ENCODE assay signal across 7 cellular contexts in genomic region chr9:101311759-101312420, GRCh38.
DNase-seq lines count a peak whose midpoint lies in the region; ATAC-seq, FAIRE-seq and TF ChIP-seq lines count a peak whose summit lies in the region.

No MANE protein-coding gene starts in this region.

- peaks cover 5% of the 10 kb centered on the region for H3K4me1 Mint-ChIP-seq in astrocyte (ENCODE audit: low read depth, unreplicated experiment)
- H3K4me1 Mint-ChIP-seq in immature natural killer cell: no peaks in the 10 kb centered on the region

- H3K79me2 ChIP-seq in astrocyte (ENCODE audit: insufficient read depth, low read length): no peaks in the 10 kb centered on the region

- intact Hi-C loops in testis (cut with DNase I; ENCODE audit: low total_unique reads): no loop called here

- TF ChIP-seq POLR2A in testis (IDR thresholded peaks at IDR 0.05): no peak

- H3K4me3 ChIP-seq in astrocyte (ENCODE audit: insufficient read depth, low read depth, low read length): no peak overlapping the region
- H3K4me3 ChIP-seq in testis: no peak overlapping the region

- no peaks in the 10 kb centered on the region for H4K20me1 ChIP-seq in astrocyte (ENCODE audit: insufficient read depth, low read length)

- H3K36me3 Mint-ChIP-seq in astrocyte (ENCODE audit: low read depth, unreplicated experiment) (no peaks in the 10 kb centered on the region), immature natural killer cell (no peaks in the 10 kb centered on the region)

- H3K4me3 Mint-ChIP-seq in astrocyte (ENCODE audit: unreplicated experiment) (no peak overlapping the region), immature natural killer cell (no peak overlapping the region)

- TF ChIP-seq CTCF in astrocyte (IDR thresholded peaks at IDR 0.05; ENCODE audit: insufficient read depth, low read depth, low read length) (peak; percentile 64), testis (IDR thresholded peaks at IDR 0.05) (peak; percentile 44 to 72 (median 63))

- H3K27me3 ChIP-seq in astrocyte (ENCODE audit: insufficient read depth, low read length): no peaks in the 10 kb centered on the region
- no peaks in the 10 kb centered on the region for H3K27me3 ChIP-seq in testis

- H3K27me3 Mint-ChIP-seq in astrocyte (ENCODE audit: low read depth, unreplicated experiment) (no peaks in the 10 kb centered on the region), immature natural killer cell (ENCODE audit: low read depth in 3 of 3) (peaks cover 0 to 11% (median 5%) of the 10 kb centered on the region in 3 donors)

- DNase-seq in GM03348 (ENCODE audit: low spot score) (peak; percentile 69), HK-2 (ENCODE audit: unreplicated experiment) (peak; percentile 2), NCI-H524 treated with DMSO at 0.1 percent for 48 hours (lab: John Stamatoyannopoulos, UW) (peak; percentile 60), astrocyte (ENCODE audit: low read depth) (peak; percentile 53), immature natural killer cell (peak; percentile 26 to 35 (median 31)), testis (no peak)

- H3K9me3 Mint-ChIP-seq in astrocyte (ENCODE audit: unreplicated experiment) (no peaks in the 10 kb centered on the region), immature natural killer cell (no peaks in the 10 kb centered on the region)

- H3K9ac ChIP-seq in astrocyte (ENCODE audit: low read length): no peak overlapping the region

- H3K9me3 ChIP-seq in astrocyte (ENCODE audit: insufficient read depth, low read depth, low read length) (no peaks in the 10 kb centered on the region), testis (no peaks in the 10 kb centered on the region)

- H3K27ac ChIP-seq in astrocyte (ENCODE audit: low read depth, low read length) (no peak overlapping the region), testis (no peak overlapping the region)

- H3K4me1 ChIP-seq in astrocyte (ENCODE audit: insufficient read depth, low read length) (no peaks in the 10 kb centered on the region), testis (no peaks in the 10 kb centered on the region)

- H3K27ac Mint-ChIP-seq in astrocyte (ENCODE audit: unreplicated experiment) (no peak overlapping the region), immature natural killer cell (no peak overlapping the region)

- H2AFZ ChIP-seq in astrocyte (ENCODE audit: low read depth, low read length): no peak overlapping the region

- no peaks in the 10 kb centered on the region for H3K36me3 ChIP-seq in astrocyte (ENCODE audit: insufficient read depth, low read length)
- no peaks in the 10 kb centered on the region for H3K36me3 ChIP-seq in testis (ENCODE audit: low read depth, missing control alignments)

- ATAC-seq in GM21447 (IDR thresholded peaks at IDR 0.05; ENCODE audit: unreplicated experiment): peak; percentile 86

- H3K4me2 ChIP-seq in astrocyte (ENCODE audit: low read length): no peak overlapping the region

- peak; percentile 85 for FAIRE-seq in astrocyte (lab: Jason Lieb, UNC)

- 32 to 36% methylated on average over 4 of the region's 4 CpGs for WGBS in testis, 2 donors
